8 cellular contexts compared by ENCODE assay signal in the genomic region with DNA sequence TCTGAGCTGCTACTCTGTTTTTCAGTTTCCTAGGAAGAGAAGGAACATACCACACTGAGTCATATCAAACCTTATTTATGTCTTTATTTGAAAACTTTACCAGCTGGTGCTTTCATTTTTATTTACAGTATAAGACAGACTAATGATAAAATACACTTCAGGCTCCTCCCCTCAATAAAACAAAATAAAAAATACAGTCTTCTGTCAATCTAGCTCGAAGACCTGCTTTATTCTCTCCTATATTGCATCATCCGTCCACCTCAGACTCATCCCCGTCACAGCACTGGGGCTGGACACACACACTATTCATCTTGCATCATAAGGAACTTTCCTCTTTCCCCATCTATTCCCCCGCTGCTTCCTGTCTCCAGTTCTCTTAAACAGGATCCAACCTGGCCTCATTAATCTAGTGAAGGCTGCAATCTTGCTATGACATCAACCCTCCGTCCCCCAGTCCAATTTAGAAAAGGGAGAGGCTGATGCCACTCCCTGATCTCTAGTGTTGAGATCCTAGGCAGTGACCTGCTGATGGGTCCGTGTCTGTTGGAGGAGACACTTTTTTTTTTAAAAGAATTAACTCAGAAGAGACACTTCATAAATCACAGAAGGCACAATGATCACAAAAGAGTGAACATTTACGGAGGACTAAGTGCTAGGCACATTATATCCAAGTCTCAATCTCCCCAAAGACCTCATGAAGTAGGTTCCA. TPM values are rescaled to one million over a fixed set of nuclear protein-coding genes. Genes with fewer than 3 reads are reported as not detected.
DNase-seq lines count a peak whose midpoint lies in the region; ATAC-seq lines count a peak whose summit lies in the region.

No MANE protein-coding gene starts in this region.

- no peak for ATAC-seq in CD4-positive, CD25-positive, alpha-beta regulatory T cell (ENCODE audit: low read depth in 2 of 2)
- no peak for ATAC-seq in GM19395 (IDR thresholded peaks at IDR 0.05; ENCODE audit: unreplicated experiment)

- peaks cover 49% of the 10 kb centered on the region for H3K4me1 ChIP-seq in CD4-positive, CD25-positive, alpha-beta regulatory T cell (ENCODE audit: control insufficient read depth, insufficient read depth, low read length, poor library complexity, severe bottlenecking)

- H3K4me3 Mint-ChIP-seq in CD4-positive, CD25-positive, alpha-beta regulatory T cell, result peak overlapping the region; percentile 88 to 94 (median 92)

- H3K36me3 Mint-ChIP-seq in CD4-positive, CD25-positive, alpha-beta regulatory T cell, result peaks cover 23% of the 10 kb centered on the region

- peak in 1 of 3 donors; percentile 49 for DNase-seq in CD4-positive, CD25-positive, alpha-beta regulatory T cell
- peak; percentile 36 for DNase-seq in H7
- DNase-seq in RPMI7951 (ENCODE audit: low read depth), result peak; percentile 78
- DNase-seq in brain pericyte (ENCODE audit: low read depth, low spot score), result peak; percentile 41
- peak; percentile 72 for DNase-seq in islet precursor cell
- DNase-seq in stimulated activated CD4-positive, alpha-beta T cell treated with anti-CD3 and anti-CD28 coated beads, Interleukin-4, amount 100 ng/mL, for 24 hours, result peak; percentile 45
- no peak for DNase-seq in iPS-NIHi7 (ENCODE audit: extremely low spot score)

- H3K27ac ChIP-seq in CD4-positive, CD25-positive, alpha-beta regulatory T cell (ENCODE audit: insufficient read depth, low read length, poor library complexity, severe bottlenecking), result peak overlapping the region; percentile 87

- peaks cover 34 to 67% (median 50%) of the 10 kb centered on the region in 4 donors for H3K4me1 Mint-ChIP-seq in CD4-positive, CD25-positive, alpha-beta regulatory T cell

- no peaks in the 10 kb centered on the region for H3K9me3 Mint-ChIP-seq in CD4-positive, CD25-positive, alpha-beta regulatory T cell

- no peaks in the 10 kb centered on the region for H3K27me3 Mint-ChIP-seq in CD4-positive, CD25-positive, alpha-beta regulatory T cell

- H3K27me3 ChIP-seq in CD4-positive, CD25-positive, alpha-beta regulatory T cell (ENCODE audit: control insufficient read depth, insufficient read depth, low read length), result no peaks in the 10 kb centered on the region
- no peaks in the 10 kb centered on the region for H3K27me3 ChIP-seq in H7 (ENCODE audit: control insufficient read depth, insufficient read depth, low read length)

- H3K4me3 ChIP-seq in CD4-positive, CD25-positive, alpha-beta regulatory T cell (ENCODE audit: low read depth, low read length), result peak overlapping the region; percentile 96
- peak overlapping the region; percentile 85 for H3K4me3 ChIP-seq in H7 (ENCODE audit: insufficient read depth, low read depth, low read length)

- H3K27ac Mint-ChIP-seq in CD4-positive, CD25-positive, alpha-beta regulatory T cell, result peak overlapping the region; percentile 93 to 98 (median 95)

- no peaks in the 10 kb centered on the region for H3K9me3 ChIP-seq in CD4-positive, CD25-positive, alpha-beta regulatory T cell (ENCODE audit: control insufficient read depth in 2 of 2, low read length in 2 of 2)

- H3K36me3 ChIP-seq in CD4-positive, CD25-positive, alpha-beta regulatory T cell (ENCODE audit: control insufficient read depth, insufficient read depth, low read length), result peaks cover 28% of the 10 kb centered on the region
- peaks cover 34% of the 10 kb centered on the region for H3K36me3 ChIP-seq in H7 (replicated peaks; ENCODE audit: control insufficient read depth, insufficient read depth, low read length)

RNA-seq across cellular contexts. Expression of gene XBP1, which starts 1.1 kb away (rescaled TPM):
- total RNA-seq in CD4-positive, CD25-positive, alpha-beta regulatory T cell, result 139 TPM
- 100 to 1,000 TPM; 127 to 218 (median 158) TPM for polyA plus RNA-seq in CD4-positive, CD25-positive, alpha-beta regulatory T cell
- total RNA-seq in H7 (2014; rRNA removed; shearing (Covaris generic)), result 146 and 174 TPM in 2 replicates
- 141 and 156 TPM in 2 replicates for total RNA-seq in RPMI7951 (2014; rRNA removed; shearing (Covaris generic))

RNA-seq across cellular contexts. Expression of gene CCDC117, which starts 26.8 kb away (rescaled TPM):
- total RNA-seq in CD4-positive, CD25-positive, alpha-beta regulatory T cell, result 25.2 TPM
- polyA plus RNA-seq in CD4-positive, CD25-positive, alpha-beta regulatory T cell, result 10 to 100 TPM; 14.7 to 20.3 (median 15.9) TPM
- 36.1 and 48.1 TPM in 2 replicates for total RNA-seq in H7 (2014; rRNA removed; shearing (Covaris generic))
- total RNA-seq in RPMI7951 (2014; rRNA removed; shearing (Covaris generic)), result 19.2 TPM in 2 replicates

RNA-seq across cellular contexts. Expression of gene HSCB, which starts 57.4 kb away (rescaled TPM):
- total RNA-seq in CD4-positive, CD25-positive, alpha-beta regulatory T cell, result 4.9 TPM
- 10 to 100 TPM in 2 of 4 donors, 1 to 10 TPM in 2; 8.7 to 12.0 (median 10.7) TPM for polyA plus RNA-seq in CD4-positive, CD25-positive, alpha-beta regulatory T cell
- total RNA-seq in H7 (2014; rRNA removed; shearing (Covaris generic)), result 29.9 and 32.2 TPM in 2 replicates
- total RNA-seq in RPMI7951 (2014; rRNA removed; shearing (Covaris generic)), result 17.1 and 23.5 TPM in 2 replicates

RNA-seq across cellular contexts. Expression of gene CHEK2, which starts 57.7 kb away (rescaled TPM):
- total RNA-seq in CD4-positive, CD25-positive, alpha-beta regulatory T cell, result 8.9 TPM
- polyA plus RNA-seq in CD4-positive, CD25-positive, alpha-beta regulatory T cell, result 10 to 100 TPM in 2 of 4 donors, 1 to 10 TPM in 2; 6.9 to 11.8 (median 9.2) TPM
- total RNA-seq in H7 (2014; rRNA removed; shearing (Covaris generic)), result 87.5 and 128 TPM in 2 replicates
- total RNA-seq in RPMI7951 (2014; rRNA removed; shearing (Covaris generic)), result 23.7 and 28.9 TPM in 2 replicates
